In the genomic region with DNA sequence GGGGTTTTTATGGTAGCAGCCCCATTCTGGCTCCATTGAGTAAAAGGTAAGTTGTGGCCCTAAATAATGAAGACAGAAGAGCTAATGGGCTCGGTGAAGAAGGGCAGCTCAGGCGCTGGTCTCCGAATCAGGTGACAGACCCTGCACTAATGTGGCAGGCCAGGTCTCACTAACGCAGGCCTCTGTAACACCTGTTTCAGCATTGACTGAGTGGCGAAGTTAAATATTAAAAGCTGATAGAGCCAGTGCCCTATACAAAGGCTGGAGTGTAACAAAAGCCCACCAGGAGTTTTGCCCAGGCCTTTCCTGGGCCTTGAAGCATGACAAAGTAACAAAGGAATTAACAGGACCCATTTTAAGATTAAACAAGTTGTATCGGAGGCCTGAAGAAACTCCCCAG, we compare ENCODE assay signal across 21 cellular contexts. TPM values are rescaled to one million over a fixed set of nuclear protein-coding genes. Genes with fewer than 3 reads are reported as not detected.
DNase-seq lines count a peak whose midpoint lies in the region; ATAC-seq and TF ChIP-seq lines count a peak whose summit lies in the region.
"Had no signal": no experiment of that assay in that cellular context is flagged by ENCODE, and none has a peak within 500 bp of the region (broad histone marks: within the 10 kb centered on the region; RNA-seq: fewer than 3 reads in every experiment).

No MANE protein-coding gene starts in this region.

- H3K4me2 ChIP-seq in GM23338 (no peak overlapping the region), neural progenitor cell (peak overlapping the region; percentile 40)

- H3F3A ChIP-seq in GM23338 (replicated peaks; ENCODE audit: low read depth) (no peaks in the 10 kb centered on the region), neural progenitor cell (ENCODE audit: low read depth) (peaks cover 21% of the 10 kb centered on the region)

- H3K9me3 ChIP-seq in CD4-positive, CD25-positive, alpha-beta regulatory T cell (ENCODE audit: control insufficient read depth in 2 of 2, low read length in 2 of 2) = no peaks in the 10 kb centered on the region
- no peaks in the 10 kb centered on the region for H3K9me3 ChIP-seq in body of pancreas
- H3K9me3 ChIP-seq in neural progenitor cell (ENCODE audit: low read depth) = no peaks in the 10 kb centered on the region
- H3K9me3 ChIP-seq: ovary, right lobe of liver, tibial nerve had no signal

- TF ChIP-seq CTCF in GM23338 (conservative IDR thresholded peaks at IDR 0.05; ENCODE audit: low read depth in 2 of 2) (no peak), body of pancreas (IDR thresholded peaks at IDR 0.05) (no peak), neural progenitor cell (IDR thresholded peaks at IDR 0.05) (no peak)

- peaks cover 44% of the 10 kb centered on the region for H3K4me1 ChIP-seq in CD4-positive, CD25-positive, alpha-beta regulatory T cell (ENCODE audit: control insufficient read depth, insufficient read depth, low read length, poor library complexity, severe bottlenecking)
- H3K4me1 ChIP-seq in GM23338 (ENCODE audit: insufficient read depth) (peaks cover 10% of the 10 kb centered on the region), body of pancreas (peaks cover 12% of the 10 kb centered on the region), neural progenitor cell (peaks cover 7% of the 10 kb centered on the region)
- H3K4me1 ChIP-seq: right lobe of liver, tibial nerve had no signal

- peaks cover 5 to 46% (median 30%) of the 10 kb centered on the region in 4 donors for H3K4me1 Mint-ChIP-seq in CD4-positive, CD25-positive, alpha-beta regulatory T cell
- H3K4me1 Mint-ChIP-seq in GM23338 (peaks cover 8% of the 10 kb centered on the region), neural progenitor cell (peaks cover 28% of the 10 kb centered on the region)

- TF ChIP-seq POLR2A in body of pancreas (IDR thresholded peaks at IDR 0.05) = peak in 1 of 3 donors; percentile 23

- intact Hi-C loops in body of pancreas (cut with DNase I) = no loop called here

- H4K20me1 ChIP-seq in GM23338 (replicated peaks; ENCODE audit: insufficient read depth) (no peaks in the 10 kb centered on the region), neural progenitor cell (ENCODE audit: low read depth) (no peaks in the 10 kb centered on the region)

- peak overlapping the region; percentile 36 to 96 (median 63) for H3K27ac Mint-ChIP-seq in CD4-positive, CD25-positive, alpha-beta regulatory T cell
- H3K27ac Mint-ChIP-seq in GM23338 (peak overlapping the region; percentile 15; the same call in 1 of the 2 replicates), neural progenitor cell (peak overlapping the region; percentile 18)
- H3K27ac Mint-ChIP-seq: activated naive CD8-positive, alpha-beta T cell treated with anti-CD3 and anti-CD28 coated beads, Interleukin-2, amount 10 ng/mL, durations not matched to agents 7 days and 5 days; HFFc6; stimulated activated naive CD8-positive, alpha-beta T cell treated with anti-CD3 and anti-CD28 coated beads, Interleukin-15, amount 100 ng/mL, for 72 hours had no signal

- H3K9ac ChIP-seq in neural progenitor cell = no peak overlapping the region

- H3K79me2 ChIP-seq in GM23338 (replicated peaks; ENCODE audit: insufficient read depth) (no peaks in the 10 kb centered on the region), neural progenitor cell (ENCODE audit: low read depth) (no peaks in the 10 kb centered on the region)

- no peaks in the 10 kb centered on the region for H3K27me3 ChIP-seq in CD4-positive, CD25-positive, alpha-beta regulatory T cell (ENCODE audit: control insufficient read depth, insufficient read depth, low read length)
- H3K27me3 ChIP-seq in GM23338 (ENCODE audit: insufficient read depth) (no peaks in the 10 kb centered on the region), body of pancreas (no peaks in the 10 kb centered on the region), neural progenitor cell (no peaks in the 10 kb centered on the region)
- H3K27me3 ChIP-seq: ovary, right lobe of liver, tibial nerve had no signal

- no peak for DNase-seq in CD4-positive, CD25-positive, alpha-beta regulatory T cell
- DNase-seq in GM23338 (ENCODE audit: low spot score) (no peak), body of pancreas (peak in 3 of 4 donors; percentile 37 to 65 (median 61)), neural progenitor cell (ENCODE audit: low spot score) (peak; percentile 76), NCI-H82 (lab: John Stamatoyannopoulos, UW) (no peak), NCI-H1048 (lab: John Stamatoyannopoulos, UW) (no peak), SW480 (ENCODE audit: low spot score) (no peak), caudate nucleus (lab: John Stamatoyannopoulos, UW) (no peak)
- DNase-seq: activated CD4-positive, alpha-beta T cell treated with anti-CD3 and anti-CD28 coated beads for 1 hour; activated naive CD8-positive, alpha-beta T cell treated with anti-CD3 and anti-CD28 coated beads, Interleukin-2, amount 10 ng/mL, durations not matched to agents 7 days and 5 days; HFFc6; mammary epithelial cell; NCI-H1436 treated with DMSO at 0.1 percent for 48 hours; NCI-H524; ovary; stimulated activated naive CD8-positive, alpha-beta T cell treated with anti-CD3 and anti-CD28 coated beads, Interleukin-15, amount 100 ng/mL, for 72 hours had no signal

- H3K4me3 Mint-ChIP-seq in CD4-positive, CD25-positive, alpha-beta regulatory T cell = no peak overlapping the region
- H3K4me3 Mint-ChIP-seq in GM23338 = no peak overlapping the region
- H3K4me3 Mint-ChIP-seq in neural progenitor cell = peak overlapping the region; percentile 55
- H3K4me3 Mint-ChIP-seq: activated naive CD8-positive, alpha-beta T cell treated with anti-CD3 and anti-CD28 coated beads, Interleukin-2, amount 10 ng/mL, durations not matched to agents 7 days and 5 days; HFFc6; stimulated activated naive CD8-positive, alpha-beta T cell treated with anti-CD3 and anti-CD28 coated beads, Interleukin-15, amount 100 ng/mL, for 72 hours had no signal

- H3K27ac ChIP-seq in CD4-positive, CD25-positive, alpha-beta regulatory T cell (ENCODE audit: insufficient read depth, low read length, poor library complexity, severe bottlenecking) = peak overlapping the region; percentile 19
- H3K27ac ChIP-seq in GM23338 (ENCODE audit: low read depth) (peak overlapping the region; percentile 26; the same call in 1 of the 2 replicates), body of pancreas (peak overlapping the region; percentile 25 to 74 (median 57)), neural progenitor cell (peak overlapping the region; percentile 65), caudate nucleus (ENCODE audit: low read depth, low read length) (no peak overlapping the region)
- H3K27ac ChIP-seq: C4-2B, epithelial cell of prostate, ovary, right lobe of liver, tibial nerve had no signal

- 20 to 24% methylated on average over 6 of the region's 6 CpGs for WGBS in body of pancreas, 2 donors

- no peaks in the 10 kb centered on the region for H3K36me3 ChIP-seq in CD4-positive, CD25-positive, alpha-beta regulatory T cell (ENCODE audit: control insufficient read depth, insufficient read depth, low read length)
- no peaks in the 10 kb centered on the region for H3K36me3 ChIP-seq in GM23338 (ENCODE audit: insufficient read depth)
- H3K36me3 ChIP-seq in body of pancreas (replicated peaks in 1 of 2; ENCODE audit: insufficient read depth in 1 of 2, low read depth in 2 of 2) = no peaks in the 10 kb centered on the region
- H3K36me3 ChIP-seq in neural progenitor cell = no peaks in the 10 kb centered on the region
- H3K36me3 ChIP-seq: ovary, right lobe of liver, tibial nerve had no signal

- H3K9me2 ChIP-seq in GM23338 (ENCODE audit: insufficient read depth) = no peaks in the 10 kb centered on the region

- H3K27me3 Mint-ChIP-seq in CD4-positive, CD25-positive, alpha-beta regulatory T cell = no peaks in the 10 kb centered on the region
- H3K27me3 Mint-ChIP-seq in GM23338 (ENCODE audit: insufficient read depth, low read depth, poor library complexity) (peaks cover 16% of the 10 kb centered on the region), neural progenitor cell (ENCODE audit: insufficient read depth, low read depth) (peaks cover 13% of the 10 kb centered on the region)
- H3K27me3 Mint-ChIP-seq: activated naive CD8-positive, alpha-beta T cell treated with anti-CD3 and anti-CD28 coated beads, Interleukin-2, amount 10 ng/mL, durations not matched to agents 7 days and 5 days; stimulated activated naive CD8-positive, alpha-beta T cell treated with anti-CD3 and anti-CD28 coated beads, Interleukin-15, amount 100 ng/mL, for 72 hours had no signal

- H2AFZ ChIP-seq in GM23338 = peak overlapping the region; percentile 67; the same call in 1 of the 2 replicates
- H2AFZ ChIP-seq in neural progenitor cell (replicated peaks) = no peak overlapping the region

- H3K36me3 Mint-ChIP-seq in CD4-positive, CD25-positive, alpha-beta regulatory T cell = no peaks in the 10 kb centered on the region
- H3K36me3 Mint-ChIP-seq in GM23338 (ENCODE audit: low read depth) = no peaks in the 10 kb centered on the region
- no peaks in the 10 kb centered on the region for H3K36me3 Mint-ChIP-seq in neural progenitor cell

- no peak overlapping the region for H3K4me3 ChIP-seq in CD4-positive, CD25-positive, alpha-beta regulatory T cell (ENCODE audit: low read depth, low read length)
- H3K4me3 ChIP-seq in GM23338 (no peak overlapping the region), body of pancreas (no peak overlapping the region), neural progenitor cell (no peak overlapping the region)
- H3K4me3 ChIP-seq: K562, ovary, right lobe of liver, tibial nerve had no signal

- ATAC-seq in CD4-positive, CD25-positive, alpha-beta regulatory T cell (ENCODE audit: low read depth in 2 of 2) = no peak
- ATAC-seq in GM23338 = 0 out of 3 replicates have a peak, but pooled peaks have one; percentile 18
- peak; percentile 59 for ATAC-seq in body of pancreas
- ATAC-seq: K562; right lobe of liver; stimulated activated naive CD8-positive, alpha-beta T cell treated with anti-CD3 and anti-CD28 coated beads, Interleukin-15, amount 100 ng/mL, for 72 hours had no signal

- H3K9me3 Mint-ChIP-seq in CD4-positive, CD25-positive, alpha-beta regulatory T cell = no peaks in the 10 kb centered on the region
- H3K9me3 Mint-ChIP-seq in GM23338 (no peaks in the 10 kb centered on the region; the same call in 2 of the 3 replicates), neural progenitor cell (no peaks in the 10 kb centered on the region)
- H3K9me3 Mint-ChIP-seq: activated naive CD8-positive, alpha-beta T cell treated with anti-CD3 and anti-CD28 coated beads, Interleukin-2, amount 10 ng/mL, durations not matched to agents 7 days and 5 days; HFFc6; stimulated activated naive CD8-positive, alpha-beta T cell treated with anti-CD3 and anti-CD28 coated beads, Interleukin-15, amount 100 ng/mL, for 72 hours had no signal

RNA-seq across cellular contexts. Expression of gene POP4, which starts 19.2 kb away (rescaled TPM):
- 64.3 TPM for total RNA-seq in CD4-positive, CD25-positive, alpha-beta regulatory T cell
- 100 to 1,000 TPM; 162 to 202 (median 190) TPM for polyA plus RNA-seq in CD4-positive, CD25-positive, alpha-beta regulatory T cell
- total RNA-seq in GM23338 (2014; rRNA removed; shearing (Covaris generic)) = 35.5 and 37.2 TPM in 2 replicates
- 58.3 and 62.0 TPM in 2 replicates for polyA plus RNA-seq in GM23338 (2016; fragmentation: Nextera tagmentation; extraction: Ambion mirVana)
- 10 to 100 TPM; 12.2 to 51.6 TPM for total RNA-seq in body of pancreas
- 41.0 and 77.8 TPM in 2 replicates for total RNA-seq in neural progenitor cell (ENCODE audit: low replicate concordance)

RNA-seq across cellular contexts. Expression of gene PLEKHF1, which starts 39.9 kb away (rescaled TPM):
- 21.0 TPM for total RNA-seq in CD4-positive, CD25-positive, alpha-beta regulatory T cell
- 10 to 100 TPM; 23.5 to 49.3 (median 35.2) TPM for polyA plus RNA-seq in CD4-positive, CD25-positive, alpha-beta regulatory T cell
- total RNA-seq in GM23338 (2014; rRNA removed; shearing (Covaris generic)) = 16.0 and 25.1 TPM in 2 replicates
- 10.1 and 12.1 TPM in 2 replicates for polyA plus RNA-seq in GM23338 (2016; fragmentation: Nextera tagmentation; extraction: Ambion mirVana)
- 10 to 100 TPM; 13.5 to 16.5 TPM for total RNA-seq in body of pancreas
- total RNA-seq in neural progenitor cell (ENCODE audit: low replicate concordance) = 1.2 and 1.4 TPM in 2 replicates

Comparison
In these comparisons a context has a peak if more than half of its experiments do, and no peak if none do; other contexts are left out.
1. ATAC-seq: peak in GM23338 (single experiment) and body of pancreas (single experiment); none in CD4-positive, CD25-positive, alpha-beta regulatory T cell (0 of 2).
2. DNase-seq: peak in body of pancreas (3 of 4) and neural progenitor cell (single experiment); none in CD4-positive, CD25-positive, alpha-beta regulatory T cell (0 of 3), GM23338 (single experiment), NCI-H82 (single experiment), NCI-H1048 (single experiment), SW480 (single experiment) and caudate nucleus (0 of 61).
3. Peak in every context shown above with its lines, with median percentiles within 50 percentile points of each other: H3K27ac Mint-ChIP-seq.